In genomic region chr9:17075758-17076485, GRCh38 we compare ENCODE assay signal across 20 cellular contexts. TPM values are rescaled to one million over a fixed set of nuclear protein-coding genes. Genes with fewer than 3 reads are reported as not detected.
DNase-seq lines count a peak whose midpoint lies in the region; ATAC-seq, FAIRE-seq and TF ChIP-seq lines count a peak whose summit lies in the region.
"Had no signal": no experiment of that assay in that cellular context is flagged by ENCODE, and none has a peak within 500 bp of the region (broad histone marks: within the 10 kb centered on the region; RNA-seq: fewer than 3 reads in every experiment).

No MANE protein-coding gene starts in this region.

- H3K4me3 ChIP-seq in GM12878 = no peak overlapping the region
- H3K4me3 ChIP-seq: adrenal gland, cardiac muscle cell, GM23248, ovary, right lobe of liver had no signal

- no peaks in the 10 kb centered on the region for H3K27me3 ChIP-seq in GM12878 (replicated peaks in 1 of 2; ENCODE audit: control insufficient read depth in 2 of 2, insufficient read depth in 2 of 2, low read length in 1 of 2)
- H3K27me3 ChIP-seq: adrenal gland, cardiac muscle cell, ovary, right lobe of liver had no signal

- no peak overlapping the region for H3K4me3 Mint-ChIP-seq in mesothelial cell of epicardium
- H3K4me3 Mint-ChIP-seq: stimulated activated effector memory CD8-positive, alpha-beta T cell treated with anti-CD3 and anti-CD28 coated beads, Interleukin-12 subunit alpha, Interleukin-12 subunit beta, amount 100 ng/mL, for 72 hours had no signal

- TF ChIP-seq CTCF in GM12878 (IDR thresholded peaks at IDR 0.05 in 2 of 3, conservative IDR thresholded peaks at IDR 0.05 in 1 of 3; ENCODE audit: control insufficient read depth in 2 of 3, extremely low read depth in 1 of 3, insufficient read depth in 1 of 3, low read depth in 3 of 3, low read length in 3 of 3) = no peak
- TF ChIP-seq CTCF in mesothelial cell of epicardium (IDR thresholded peaks at IDR 0.05; ENCODE audit: unreplicated experiment) = no peak

- H3K79me2 ChIP-seq in GM12878 (ENCODE audit: control insufficient read depth, insufficient read depth, low read length) = no peaks in the 10 kb centered on the region

- H3K27ac Mint-ChIP-seq in mesothelial cell of epicardium = peak overlapping the region; percentile 5
- H3K27ac Mint-ChIP-seq: stimulated activated effector memory CD8-positive, alpha-beta T cell treated with anti-CD3 and anti-CD28 coated beads, Interleukin-12 subunit alpha, Interleukin-12 subunit beta, amount 100 ng/mL, for 72 hours had no signal

- no peak overlapping the region for H3K9ac ChIP-seq in GM12878 (ENCODE audit: control insufficient read depth, insufficient read depth, low read length)
- H3K9ac ChIP-seq: GM23248 had no signal

- H3K9me3 ChIP-seq in GM12878 (replicated peaks; ENCODE audit: control insufficient read depth, insufficient read depth, low read length) = no peaks in the 10 kb centered on the region
- H3K9me3 ChIP-seq: adrenal gland, ovary, right lobe of liver had no signal

- no peak for TF ChIP-seq EP300 in GM12878 (IDR thresholded peaks at IDR 0.05; ENCODE audit: borderline replicate concordance in 1 of 2, control insufficient read depth in 1 of 2, low read depth in 2 of 2, low read length in 2 of 2)

- in situ Hi-C loops in Caki2 (cut with HindIII; ENCODE audit: low pct_unique_long_range_greater_than_20kb, low sequenced_read_pairs) (no loop called here), GM12878 (cut with MboI) (no loop called here)

- ATAC-seq in GM12878 (peak; percentile 55), GM19397 (IDR thresholded peaks at IDR 0.05; ENCODE audit: unreplicated experiment) (no peak), GM19395 (IDR thresholded peaks at IDR 0.05; ENCODE audit: unreplicated experiment) (no peak)
- ATAC-seq: right lobe of liver; Right ventricle myocardium inferior; stimulated activated effector memory CD8-positive, alpha-beta T cell treated with anti-CD3 and anti-CD28 coated beads, Interleukin-12 subunit alpha, Interleukin-12 subunit beta, amount 100 ng/mL, for 72 hours had no signal

- no peak overlapping the region for H3K4me2 ChIP-seq in GM12878 (ENCODE audit: control insufficient read depth, insufficient read depth)

- H3K4me1 ChIP-seq in GM12878 (ENCODE audit: control insufficient read depth, insufficient read depth, low read length) = no peaks in the 10 kb centered on the region
- H3K4me1 ChIP-seq: adrenal gland, right lobe of liver had no signal

- CTCF ChIA-PET in GM12878 (lab: Yijun Ruan, JAX) = no interaction called here

- 0% methylated on average over 3 of the region's 3 CpGs for WGBS in GM12878 (ENCODE audit: insufficient coverage, insufficient replicate concordance, low lambda C conversion rate, missing lambda C conversion rate)

- H3K4me1 Mint-ChIP-seq in mesothelial cell of epicardium = peaks cover 9% of the 10 kb centered on the region
- H3K4me1 Mint-ChIP-seq: stimulated activated effector memory CD8-positive, alpha-beta T cell treated with anti-CD3 and anti-CD28 coated beads, Interleukin-12 subunit alpha, Interleukin-12 subunit beta, amount 100 ng/mL, for 72 hours had no signal

- SMC1A ChIA-PET in GM12878 (lab: Charles Lee; ENCODE audit: uncharacterized antibody, unreplicated experiment) = interaction anchor here (0.8 kb wide), 1 partner anchor 39 kb away, joined by 3 read pairs; no protein-coding TSS in a partner anchor

- POLR2A ChIA-PET in GM12878 (lab: Charles Lee) = no interaction called here

- no TSS peak for BruUV-seq in GM12878 (replicated peaks; lab: Mats Ljungman, UMichigan)

- no peak for TF ChIP-seq RAD21 in GM12878 (IDR thresholded peaks at IDR 0.05; ENCODE audit: insufficient read depth, low read depth, low read length)

- H3K27me3 Mint-ChIP-seq in mesothelial cell of epicardium (ENCODE audit: low read depth) = no peaks in the 10 kb centered on the region

- no peaks in the 10 kb centered on the region for H3K36me3 ChIP-seq in GM12878 (ENCODE audit: control insufficient read depth in 2 of 2, insufficient read depth in 2 of 2, low read length in 1 of 2)
- H3K36me3 ChIP-seq: adrenal gland, cardiac muscle cell, ovary, right lobe of liver had no signal

- no peak for FAIRE-seq in GM12878 (lab: Jason Lieb, UNC)

- RAD21 ChIA-PET in GM12878 (lab: Charles Lee; ENCODE audit: unreplicated experiment) = no interaction called here

- H2AFZ ChIP-seq in GM12878 (ENCODE audit: control insufficient read depth, low read depth, low read length) = no peak overlapping the region
- H2AFZ ChIP-seq: GM23248 had no signal

- TF ChIP-seq POLR2A in GM12878 (IDR thresholded peaks at IDR 0.05; ENCODE audit: low read depth, low read length) = no peak

- peak; percentile 84 for DNase-seq in Caki2 (ENCODE audit: low read depth)
- peak; percentile 2 for DNase-seq in NCI-H1092 (lab: John Stamatoyannopoulos, UW)
- no peak for DNase-seq in GM12878 (ENCODE audit: low read depth, low spot score)
- no peak for DNase-seq in mesothelial cell of epicardium (ENCODE audit: low spot score in 2 of 2, unreplicated experiment in 2 of 2)
- no peak for DNase-seq in caudate nucleus (lab: John Stamatoyannopoulos, UW)
- no peak for DNase-seq in NCI-H1436 (lab: John Stamatoyannopoulos, UW)
- DNase-seq: activated gamma-delta T cell, adrenal gland, DMS79 treated with DMSO at 0.1 percent for 48 hours, GM23248, MM.1S, NCI-H1930, ovary, right lobe of liver, T-helper 1 cell had no signal

- H3K9me3 Mint-ChIP-seq in mesothelial cell of epicardium = no peaks in the 10 kb centered on the region

- H3K27ac ChIP-seq in GM12878 (ENCODE audit: control insufficient read depth, insufficient read depth) = no peak overlapping the region
- no peak overlapping the region for H3K27ac ChIP-seq in caudate nucleus (ENCODE audit: low read depth, low read length)
- H3K27ac ChIP-seq: adrenal gland, cardiac muscle cell, GM23248, ovary, right lobe of liver had no signal

- H4K20me1 ChIP-seq in GM12878 (ENCODE audit: control insufficient read depth, insufficient read depth) = no peaks in the 10 kb centered on the region

- H3K36me3 Mint-ChIP-seq in mesothelial cell of epicardium = no peaks in the 10 kb centered on the region
- H3K36me3 Mint-ChIP-seq: stimulated activated effector memory CD8-positive, alpha-beta T cell treated with anti-CD3 and anti-CD28 coated beads, Interleukin-12 subunit alpha, Interleukin-12 subunit beta, amount 100 ng/mL, for 72 hours had no signal

- intact Hi-C loops in GM12878 (cut with micrococcal nuclease; ENCODE audit: unreplicated experiment) = no loop called here

TF ChIP-seq in GM12878, 131 proteins besides CTCF, POLR2A, EP300 and RAD21 (continues in another document):
- TF ChIP-seq ZNF274 (IDR thresholded peaks at IDR 0.05; ENCODE audit: insufficient read depth, insufficient read length) (no peak), CHD1 (IDR thresholded peaks at IDR 0.05; ENCODE audit: low read depth, low read length) (no peak), NFYA (IDR thresholded peaks at IDR 0.05; ENCODE audit: borderline replicate concordance, low read depth, low read length) (no peak), MXI1 (IDR thresholded peaks at IDR 0.05; ENCODE audit: low read depth, low read length) (no peak), MYC (IDR thresholded peaks at IDR 0.05; ENCODE audit: insufficient read depth, insufficient read length, insufficient replicate concordance, low read length, severe bottlenecking) (no peak), RELB (IDR thresholded peaks at IDR 0.05; ENCODE audit: low read depth) (no peak), IKZF2 (IDR thresholded peaks at IDR 0.05) (no peak), HDGF (IDR thresholded peaks at IDR 0.05) (no peak), GABPA (IDR thresholded peaks at IDR 0.05; ENCODE audit: low read depth) (no peak), BMI1 (IDR thresholded peaks at IDR 0.05; ENCODE audit: borderline replicate concordance) (no peak), CREM (IDR thresholded peaks at IDR 0.05; ENCODE audit: low read depth) (no peak), CHD4 (IDR thresholded peaks at IDR 0.05) (no peak), BCL11A (IDR thresholded peaks at IDR 0.05; ENCODE audit: low read depth, low read length) (no peak)

RNA-seq across cellular contexts. Expression of gene CNTLN, which starts 58.9 kb away (rescaled TPM):
- total RNA-seq in Caki2 (2014; rRNA removed; shearing (Covaris generic); ENCODE audit: low replicate concordance) = 6.0 and 8.3 TPM in 2 replicates
- total RNA-seq in GM12878 (2013; cell fraction: nucleolus; rRNA removed) = 0.32 TPM in 1 of 2 replicates, not detected in the other
- total RNA-seq in GM12878 (2014; rRNA removed) (0.06 TPM in 1 of 2 replicates, not detected in the other), GM12878 (2014; rRNA removed; fragmentation: Illumina TruSeq; extraction: Trizol) (0.04 and 0.05 TPM in 2 replicates), GM12878 (2021) (not detected in 2 replicates), mesothelial cell of epicardium (12.6 to 14.0 TPM (median 13.2 TPM) in 3 replicates)
- polyA plus RNA-seq in GM12878 (2011; ENCODE audit: low read depth) = not detected
- polyA plus RNA-seq in GM12878 (2011; rRNA removed) (7.0 and 11.3 TPM in 2 replicates), GM12878 (2014; fragmentation: Illumina TruSeq; extraction: Trizol) (0.01 and 0.06 TPM in 2 replicates), GM12878 (2014; fragmentation: Nextera tagmentation; extraction: Ambion mirVana) (under 1 TPM in 1 of 2 experiments, not detected in 1; 0.02 TPM), GM12878 (2014; rRNA removed) (not detected in 2 replicates), GM12878 (2016; fragmentation: Nextera tagmentation; extraction: Ambion mirVana) (under 1 TPM in 1 of 2 experiments, not detected in 1; 0.03 TPM)
- polyA plus RNA-seq in GM12878 (2011; cell fraction: cytosol; rRNA removed) = 2.2 and 2.9 TPM in 2 replicates
- 5.1 and 6.5 TPM in 2 replicates for polyA plus RNA-seq in GM12878 (2011; cell fraction: nucleus; rRNA removed)
- polyA plus RNA-seq in GM12878 (2012) = 0.09 and 0.17 TPM in 2 replicates
- polyA minus RNA-seq in GM12878 (2011; rRNA and poly(A)+ RNA removed) = 5.5 and 5.6 TPM in 2 replicates
- 2.5 TPM in 2 replicates for polyA minus RNA-seq in GM12878 (2011; cell fraction: cytosol; rRNA and poly(A)+ RNA removed)
- polyA minus RNA-seq in GM12878 (2011; cell fraction: nucleus; rRNA and poly(A)+ RNA removed) = 12.9 and 23.5 TPM in 2 replicates

Comparison
In these comparisons a context has a peak if more than half of its experiments do, and no peak if none do; other contexts are left out.
1. DNase-seq: peak in Caki2 (single experiment) and NCI-H1092 (single experiment); none in GM12878 (single experiment), mesothelial cell of epicardium (0 of 2), caudate nucleus (0 of 61) and NCI-H1436 (single experiment).